Comparison of ENCODE assay signal across 8 cellular contexts in genomic region chr2:28583899-28584553, GRCh38.
DNase-seq lines count a peak whose midpoint lies in the region; ATAC-seq and TF ChIP-seq lines count a peak whose summit lies in the region.
"Had no signal": no experiment of that assay in that cellular context is flagged by ENCODE, and none has a peak within 500 bp of the region (broad histone marks: within the 10 kb centered on the region; RNA-seq: fewer than 3 reads in every experiment).

No MANE protein-coding gene starts in this region.

- H3K9me3 ChIP-seq in GM23248 (ENCODE audit: low read depth) = no peaks in the 10 kb centered on the region
- H3K9me3 ChIP-seq in PC-3 (ENCODE audit: low read length) = no peaks in the 10 kb centered on the region
- H3K9me3 ChIP-seq in psoas muscle = no peaks in the 10 kb centered on the region
- H3K9me3 ChIP-seq in vagina = no peaks in the 10 kb centered on the region

- TF ChIP-seq CTCF in PC-3 (conservative IDR thresholded peaks at IDR 0.05; ENCODE audit: low read depth, low read length) = no peak
- TF ChIP-seq CTCF in foreskin keratinocyte (conservative IDR thresholded peaks at IDR 0.05) = no peak
- TF ChIP-seq CTCF in psoas muscle (IDR thresholded peaks at IDR 0.05) = no peak
- no peak for TF ChIP-seq CTCF in vagina (IDR thresholded peaks at IDR 0.05)

- intact Hi-C loops in PC-3 (cut with micrococcal nuclease) = loop anchor here (1.0 kb wide), 2 partner anchors 10 to 16 kb away; no protein-coding TSS in a partner anchor
- intact Hi-C loops in activated T-helper 2 cell treated with anti-CD3 and anti-CD28 coated beads, Interferon-gamma antibody, Interleukin-2, Interleukin-4, amounts not matched to agents 10 μg/mL and 5 μg/mL and 100 μg/mL, durations not matched to agents 14 hours and 24 hours and 36 hours (cut with micrococcal nuclease) = loop anchor here (2.0 to 5.0 kb wide), 3 partner anchors 17 to 38 kb away; no protein-coding TSS in a partner anchor
- intact Hi-C loops in psoas muscle (cut with DNase I) = no loop called here
- intact Hi-C loops in vagina (cut with DNase I) = no loop called here

- H3K4me3 ChIP-seq in GM23248 (peak overlapping the region; percentile 65), PC-3 (ENCODE audit: low read length) (peak overlapping the region; percentile 46), psoas muscle (peak overlapping the region; percentile 33), vagina (no peak overlapping the region)

- H3K4me2 ChIP-seq in GM23248 (ENCODE audit: unreplicated experiment) (peak overlapping the region; percentile 89), PC-3 (ENCODE audit: low read length) (peak overlapping the region; percentile 80)

- POLR2A ChIA-PET in PC-3 (lab: Charles Lee; ENCODE audit: unreplicated experiment) = interaction anchor here (0.6 to 1.3 kb wide), 5 partner anchors 10 to 168 kb away, joined by 3 to 7 read pairs (median 3); partner anchors contain the start of gene PPP1CB

- H3K27ac Mint-ChIP-seq in activated T-helper 2 cell treated with anti-CD3 and anti-CD28 coated beads, Interferon-gamma antibody, Interleukin-2, Interleukin-4, amounts not matched to agents 10 μg/mL and 5 μg/mL and 100 μg/mL, durations not matched to agents 14 hours and 24 hours and 36 hours = peak overlapping the region; percentile 72

- CTCF ChIA-PET in PC-3 (lab: Charles Lee) = interaction anchor here (1.3 to 1.4 kb wide), 2 partner anchors 10 to 17 kb away, joined by 8 to 9 read pairs; no protein-coding TSS in a partner anchor

- H3K4me3 Mint-ChIP-seq in activated T-helper 2 cell treated with anti-CD3 and anti-CD28 coated beads, Interferon-gamma antibody, Interleukin-2, Interleukin-4, amounts not matched to agents 10 μg/mL and 5 μg/mL and 100 μg/mL, durations not matched to agents 14 hours and 24 hours and 36 hours (ENCODE audit: low read depth) = no peak overlapping the region
- H3K4me3 Mint-ChIP-seq: central memory CD8-positive, alpha-beta T cell had no signal

- no peak for TF ChIP-seq POLR2A in vagina (IDR thresholded peaks at IDR 0.05)

- peak; percentile 98 for DNase-seq in GM23248
- peak; percentile 97 for DNase-seq in PC-3
- peak; percentile 36 for DNase-seq in activated T-helper 2 cell treated with anti-CD3 and anti-CD28 coated beads, Interferon-gamma antibody, Interleukin-2, Interleukin-4, amounts not matched to agents 10 μg/mL and 5 μg/mL and 100 μg/mL, durations not matched to agents 14 hours and 24 hours and 36 hours (ENCODE audit: low spot score)
- peak; percentile 97 to 98 for DNase-seq in foreskin keratinocyte
- DNase-seq in psoas muscle = peak; percentile 87 to 92
- DNase-seq in vagina (ENCODE audit: extremely low spot score in 2 of 2) = peak in 1 of 2 donors; percentile 97
- DNase-seq in HuH-7.5 (ENCODE audit: low spot score) = no peak

- H3K27me3 ChIP-seq in GM23248 (replicated peaks; ENCODE audit: insufficient read depth) = no peaks in the 10 kb centered on the region
- H3K27me3 ChIP-seq in PC-3 (ENCODE audit: low read length) = no peaks in the 10 kb centered on the region
- H3K27me3 ChIP-seq in foreskin keratinocyte = no peaks in the 10 kb centered on the region
- no peaks in the 10 kb centered on the region for H3K27me3 ChIP-seq in psoas muscle (ENCODE audit: insufficient read depth in 3 of 3, low read length in 2 of 3)
- H3K27me3 ChIP-seq in vagina = no peaks in the 10 kb centered on the region

- no peaks in the 10 kb centered on the region for H3K27me3 Mint-ChIP-seq in activated T-helper 2 cell treated with anti-CD3 and anti-CD28 coated beads, Interferon-gamma antibody, Interleukin-2, Interleukin-4, amounts not matched to agents 10 μg/mL and 5 μg/mL and 100 μg/mL, durations not matched to agents 14 hours and 24 hours and 36 hours (ENCODE audit: low read depth)
- H3K27me3 Mint-ChIP-seq: central memory CD8-positive, alpha-beta T cell had no signal

- no TSS peak for BruUV-seq in PC-3 (replicated peaks; lab: Mats Ljungman, UMichigan)

- H3K9ac ChIP-seq in GM23248 (peak overlapping the region; percentile 78), PC-3 (ENCODE audit: low read length) (peak overlapping the region; percentile 88)

- in situ Hi-C loops in GM23248 (cut with MboI) = no loop called here

- peaks cover 6% of the 10 kb centered on the region for H3K36me3 Mint-ChIP-seq in activated T-helper 2 cell treated with anti-CD3 and anti-CD28 coated beads, Interferon-gamma antibody, Interleukin-2, Interleukin-4, amounts not matched to agents 10 μg/mL and 5 μg/mL and 100 μg/mL, durations not matched to agents 14 hours and 24 hours and 36 hours (ENCODE audit: low read depth)

- WGBS in GM23248 (ENCODE audit: low coverage in 1 of 2, low lambda C conversion rate in 2 of 2, missing lambda C conversion rate in 2 of 2), 2 experiments = 0 to 5% methylated on average over 10 of the region's 10 CpGs
- 14 to 26% (median 18%) methylated on average over 10 of the region's 10 CpGs for WGBS in psoas muscle, 3 donors

- H3K9me3 Mint-ChIP-seq in activated T-helper 2 cell treated with anti-CD3 and anti-CD28 coated beads, Interferon-gamma antibody, Interleukin-2, Interleukin-4, amounts not matched to agents 10 μg/mL and 5 μg/mL and 100 μg/mL, durations not matched to agents 14 hours and 24 hours and 36 hours = no peaks in the 10 kb centered on the region
- H3K9me3 Mint-ChIP-seq: central memory CD8-positive, alpha-beta T cell had no signal

- H3K27ac ChIP-seq in GM23248 (peak overlapping the region; percentile 95), PC-3 (ENCODE audit: low read length) (peak overlapping the region; percentile 96), foreskin keratinocyte (peak overlapping the region; percentile 95), psoas muscle (peak overlapping the region; percentile 97), vagina (peak overlapping the region; percentile 88)

- ATAC-seq in PC-3 (peak; percentile 94), foreskin keratinocyte (peak; percentile 94), psoas muscle (peak; percentile 85 to 90 (median 86))

- H3K36me3 ChIP-seq in GM23248 (ENCODE audit: low read depth) = no peaks in the 10 kb centered on the region
- no peaks in the 10 kb centered on the region for H3K36me3 ChIP-seq in PC-3 (ENCODE audit: low read depth, low read length)
- H3K36me3 ChIP-seq in psoas muscle (ENCODE audit: insufficient read depth in 1 of 2, low read depth in 1 of 2) = no peaks in the 10 kb centered on the region
- no peaks in the 10 kb centered on the region for H3K36me3 ChIP-seq in vagina

- H3K79me2 ChIP-seq in GM23248 (ENCODE audit: insufficient read depth) (no peaks in the 10 kb centered on the region), PC-3 (ENCODE audit: low read length) (no peaks in the 10 kb centered on the region)

- H3K4me1 Mint-ChIP-seq in activated T-helper 2 cell treated with anti-CD3 and anti-CD28 coated beads, Interferon-gamma antibody, Interleukin-2, Interleukin-4, amounts not matched to agents 10 μg/mL and 5 μg/mL and 100 μg/mL, durations not matched to agents 14 hours and 24 hours and 36 hours (ENCODE audit: low read depth) = peaks cover 43% of the 10 kb centered on the region

- H2AFZ ChIP-seq in GM23248 (peak overlapping the region; percentile 77), PC-3 (ENCODE audit: low read length) (peak overlapping the region; percentile 63)

- no peaks in the 10 kb centered on the region for H3K9me2 ChIP-seq in GM23248 (ENCODE audit: insufficient read depth)
- H3K9me2 ChIP-seq in PC-3 (replicated peaks; ENCODE audit: low read length) = no peaks in the 10 kb centered on the region

- no peaks in the 10 kb centered on the region for H4K20me1 ChIP-seq in GM23248 (ENCODE audit: insufficient read depth)
- H4K20me1 ChIP-seq in PC-3 (ENCODE audit: low read length) = no peaks in the 10 kb centered on the region

- H3F3A ChIP-seq in GM23248 (ENCODE audit: insufficient read depth) (peaks cover 28% of the 10 kb centered on the region), PC-3 (ENCODE audit: low read length, unreplicated experiment) (peaks cover 5% of the 10 kb centered on the region)

- H3K4me1 ChIP-seq in GM23248 (ENCODE audit: insufficient read depth) = peaks cover 24% of the 10 kb centered on the region
- H3K4me1 ChIP-seq in PC-3 (ENCODE audit: insufficient read depth, low read length) = peaks cover 38% of the 10 kb centered on the region
- H3K4me1 ChIP-seq in foreskin keratinocyte = peaks cover 19% of the 10 kb centered on the region
- peaks cover 53% of the 10 kb centered on the region for H3K4me1 ChIP-seq in psoas muscle
- peaks cover 17% of the 10 kb centered on the region for H3K4me1 ChIP-seq in vagina

Comparison
In these comparisons a context has a peak if more than half of its experiments do, and no peak if none do; other contexts are left out.
1. H3K4me3 ChIP-seq: peak in GM23248 (single experiment), PC-3 (single experiment) and psoas muscle (single experiment); none in vagina (0 of 2).
2. intact Hi-C loops: an anchor here in PC-3 (1.0 kb wide) and activated T-helper 2 cell treated with anti-CD3 and anti-CD28 coated beads, Interferon-gamma antibody, Interleukin-2, Interleukin-4, amounts not matched to agents 10 μg/mL and 5 μg/mL and 100 μg/mL, durations not matched to agents 14 hours and 24 hours and 36 hours (2.0 to 5.0 kb wide); none called in psoas muscle and vagina.
3. Peak in every context shown above with its lines, with median percentiles within 50 percentile points of each other: H3K27ac ChIP-seq and ATAC-seq.